15 cellular contexts compared by ENCODE assay signal in the genomic region with DNA sequence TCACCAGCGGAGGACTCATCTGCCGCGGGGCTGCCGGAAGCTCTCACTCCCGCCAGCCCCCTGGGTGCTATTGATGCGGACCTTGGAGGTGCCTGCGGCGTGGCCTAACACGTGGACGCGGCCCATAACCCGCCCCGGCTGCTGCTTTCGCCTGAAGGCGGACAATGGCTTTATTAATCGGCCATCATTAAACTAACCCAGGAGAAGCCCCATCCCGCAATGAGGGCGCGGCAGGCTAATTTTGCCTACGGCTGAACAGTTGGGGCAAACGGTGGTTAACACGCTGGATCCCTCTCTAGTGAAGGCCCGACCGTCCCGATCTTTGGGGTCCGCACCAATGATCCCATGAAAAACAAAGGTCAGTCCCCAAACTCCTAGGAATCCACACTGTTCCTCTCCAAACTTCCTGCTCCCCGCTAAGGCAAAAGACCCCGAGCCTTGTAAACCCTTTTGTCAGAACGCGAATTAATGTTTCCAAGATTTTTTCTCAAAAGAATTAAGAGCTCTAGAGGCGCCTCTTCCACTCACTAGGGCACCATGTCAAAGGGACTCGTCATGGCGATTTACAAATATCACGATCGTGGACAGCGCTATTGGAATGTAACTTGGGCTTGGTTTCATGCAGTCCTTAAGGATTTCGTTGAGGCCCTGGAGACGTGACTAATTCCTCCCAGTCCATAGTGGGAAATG.
A peak's percentile ranks its signal among the peaks of the same experiment; 100 is the strongest.
DNase-seq lines count a peak whose midpoint lies in the region; ATAC-seq and TF ChIP-seq lines count a peak whose summit lies in the region.
"Had no signal": no experiment of that assay in that cellular context is flagged by ENCODE, and none has a peak within 500 bp of the region (broad histone marks: within the 10 kb centered on the region; RNA-seq: fewer than 3 reads in every experiment).

No MANE protein-coding gene starts in this region.

- POLR2A ChIA-PET in activated CD4-positive, alpha-beta T cell treated with anti-CD3 and anti-CD28 coated beads, Interleukin-2, amount 10 ng/mL, durations not matched to agents 7 days and 5 days (lab: Charles Lee), result no interaction called here
- POLR2A ChIA-PET in activated CD8-positive, alpha-beta T cell treated with anti-CD3 and anti-CD28 coated beads for 36 hours (lab: Charles Lee), result interaction anchor here (1.2 kb wide), 1 partner anchor 15 kb away, joined by 5 read pairs; no protein-coding TSS in a partner anchor

- no peaks in the 10 kb centered on the region for H3K36me3 ChIP-seq in HAP-1 (replicated peaks)
- H3K36me3 ChIP-seq: breast epithelium, suprapubic skin had no signal

- H3K4me3 ChIP-seq in HAP-1, result no peak overlapping the region

- no peak overlapping the region for H3K4me3 Mint-ChIP-seq in activated CD4-positive, alpha-beta T cell treated with anti-CD3 and anti-CD28 coated beads, Interleukin-2, amount 10 ng/mL, durations not matched to agents 7 days and 5 days
- no peak overlapping the region for H3K4me3 Mint-ChIP-seq in activated CD8-positive, alpha-beta T cell treated with anti-CD3 and anti-CD28 coated beads for 36 hours

- no peak for DNase-seq in activated CD4-positive, alpha-beta T cell treated with anti-CD3 and anti-CD28 coated beads, Interleukin-2, amount 10 ng/mL, durations not matched to agents 7 days and 5 days
- no peak for DNase-seq in activated CD4-positive, alpha-beta T cell treated with anti-CD3 and anti-CD28 coated beads for 4 hours
- DNase-seq in cerebellum (ENCODE audit: low spot score) (peak; percentile 46), left kidney (ENCODE audit: low read depth, low spot score) (peak; percentile 14), H4 (ENCODE audit: low spot score) (no peak), HAP-1 (ENCODE audit: low spot score in 2 of 2) (no peak)
- no peak for DNase-seq in activated CD8-positive, alpha-beta T cell treated with anti-CD3 and anti-CD28 coated beads for 36 hours
- DNase-seq: COR-L47, NCI-H1436, occipital lobe had no signal

- H3K27me3 Mint-ChIP-seq in activated CD4-positive, alpha-beta T cell treated with anti-CD3 and anti-CD28 coated beads, Interleukin-2, amount 10 ng/mL, durations not matched to agents 7 days and 5 days, result peaks cover 95% of the 10 kb centered on the region
- H3K27me3 Mint-ChIP-seq in activated CD8-positive, alpha-beta T cell treated with anti-CD3 and anti-CD28 coated beads for 36 hours, result peaks cover 89% of the 10 kb centered on the region

- peaks cover 9% of the 10 kb centered on the region for H3K4me1 Mint-ChIP-seq in activated CD4-positive, alpha-beta T cell treated with anti-CD3 and anti-CD28 coated beads, Interleukin-2, amount 10 ng/mL, durations not matched to agents 7 days and 5 days
- peaks cover 16% of the 10 kb centered on the region for H3K4me1 Mint-ChIP-seq in activated CD8-positive, alpha-beta T cell treated with anti-CD3 and anti-CD28 coated beads for 36 hours (ENCODE audit: low read depth)

- TF ChIP-seq CTCF in activated CD8-positive, alpha-beta T cell treated with anti-CD3 and anti-CD28 coated beads for 36 hours (IDR thresholded peaks at IDR 0.05), result no peak

- peak overlapping the region; percentile 90 for H3K27ac ChIP-seq in temporal lobe (ENCODE audit: low read depth, low read length)
- H3K27ac ChIP-seq: breast epithelium, KMS-11, suprapubic skin had no signal

- no peaks in the 10 kb centered on the region for H3K27me3 ChIP-seq in HAP-1 (ENCODE audit: low read depth)

- peaks cover 4% of the 10 kb centered on the region for H3K36me3 Mint-ChIP-seq in activated CD4-positive, alpha-beta T cell treated with anti-CD3 and anti-CD28 coated beads, Interleukin-2, amount 10 ng/mL, durations not matched to agents 7 days and 5 days (ENCODE audit: low read depth)
- no peaks in the 10 kb centered on the region for H3K36me3 Mint-ChIP-seq in activated CD8-positive, alpha-beta T cell treated with anti-CD3 and anti-CD28 coated beads for 36 hours (ENCODE audit: low read depth)

- H3K9me3 Mint-ChIP-seq in activated CD4-positive, alpha-beta T cell treated with anti-CD3 and anti-CD28 coated beads, Interleukin-2, amount 10 ng/mL, durations not matched to agents 7 days and 5 days, result no peaks in the 10 kb centered on the region
- H3K9me3 Mint-ChIP-seq in activated CD8-positive, alpha-beta T cell treated with anti-CD3 and anti-CD28 coated beads for 36 hours, result no peaks in the 10 kb centered on the region

- peaks cover 3% of the 10 kb centered on the region; the same call in 1 of the 2 replicates for H3K9me3 ChIP-seq in HAP-1
- H3K9me3 ChIP-seq: breast epithelium, suprapubic skin had no signal

- intact Hi-C loops in activated CD8-positive, alpha-beta T cell treated with anti-CD3 and anti-CD28 coated beads for 36 hours (cut with micrococcal nuclease), result loop anchor here (5.0 kb wide), 1 partner anchor 33 kb away; no protein-coding TSS in a partner anchor

- ATAC-seq in activated CD8-positive, alpha-beta T cell treated with anti-CD3 and anti-CD28 coated beads for 36 hours, result no peak

- CTCF ChIA-PET in activated CD4-positive, alpha-beta T cell treated with anti-CD3 and anti-CD28 coated beads, Interleukin-2, amount 10 ng/mL, durations not matched to agents 7 days and 5 days (lab: Charles Lee), result interaction anchor here (1.0 to 3.1 kb wide), 7 partner anchors 18 to 909 kb away, joined by 3 to 18 read pairs (median 7); no protein-coding TSS in a partner anchor
- CTCF ChIA-PET in activated CD8-positive, alpha-beta T cell treated with anti-CD3 and anti-CD28 coated beads for 36 hours (lab: Charles Lee), result interaction anchor here (0.7 to 7.7 kb wide), 20 partner anchors 9 to 921 kb away, joined by 3 to 89 read pairs (median 6); no protein-coding TSS in a partner anchor

- peaks cover 7% of the 10 kb centered on the region; the same call in 1 of the 2 replicates for H3K4me1 ChIP-seq in HAP-1

- H3K27ac Mint-ChIP-seq in activated CD4-positive, alpha-beta T cell treated with anti-CD3 and anti-CD28 coated beads, Interleukin-2, amount 10 ng/mL, durations not matched to agents 7 days and 5 days, result peak overlapping the region; percentile 22
- no peak overlapping the region for H3K27ac Mint-ChIP-seq in activated CD8-positive, alpha-beta T cell treated with anti-CD3 and anti-CD28 coated beads for 36 hours
- H3K27ac Mint-ChIP-seq: activated T-helper 17 cell treated with anti-CD3 and anti-CD28 coated beads, Interleukin-2, amount 50 U/mL, for 72 hours had no signal

- in situ Hi-C loops in HAP-1 (cut with MboI; ENCODE audit: low sequenced_read_pairs), result no loop called here

Comparison
In these comparisons a context has a peak if more than half of its experiments do, and no peak if none do; other contexts are left out.
1. DNase-seq: peak in cerebellum (single experiment) and left kidney (single experiment); none in activated CD4-positive, alpha-beta T cell treated with anti-CD3 and anti-CD28 coated beads, Interleukin-2, amount 10 ng/mL, durations not matched to agents 7 days and 5 days (single experiment), activated CD4-positive, alpha-beta T cell treated with anti-CD3 and anti-CD28 coated beads for 4 hours (0 of 2), H4 (single experiment), activated CD8-positive, alpha-beta T cell treated with anti-CD3 and anti-CD28 coated beads for 36 hours (single experiment) and HAP-1 (0 of 2).